ENCODE assay signal across 1 cellular context in the genomic region with DNA sequence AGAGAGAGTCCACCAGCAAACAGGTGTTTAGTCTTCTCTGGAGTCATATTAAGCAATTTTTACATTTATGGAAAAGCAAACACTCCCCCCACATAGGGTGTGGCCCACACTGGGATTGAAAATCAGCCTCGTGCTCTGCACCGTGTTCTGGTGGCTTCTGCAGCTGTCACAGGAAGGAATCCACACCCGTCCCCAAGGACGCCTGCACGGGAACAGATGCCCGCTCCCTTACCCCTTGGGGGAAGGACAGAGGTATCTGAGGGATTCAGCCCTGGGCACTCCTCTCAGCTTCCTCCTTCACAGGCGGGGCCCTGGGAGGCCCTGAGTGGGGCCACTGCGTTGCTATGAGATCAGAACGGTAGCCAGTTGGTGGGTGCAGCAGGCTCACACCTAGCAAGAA.
TF ChIP-seq lines count a peak whose summit lies in the region.

No MANE protein-coding gene starts in this region.

TF ChIP-seq in K562, 482 proteins besides CTCF, POLR2A, EP300 and RAD21 (continued from another document):
- peak; percentile 63 for TF ChIP-seq MGA (IDR thresholded peaks at IDR 0.05)
- 0 out of 2 replicates have a peak, but pooled peaks have one; percentile 5 for TF ChIP-seq MAX (CRISPR knock-in tag; IDR thresholded peaks at IDR 0.05)
- no peak for TF ChIP-seq ATF7 (IDR thresholded peaks at IDR 0.05)
